1 cellular context compared by ENCODE assay signal in the genomic region with DNA sequence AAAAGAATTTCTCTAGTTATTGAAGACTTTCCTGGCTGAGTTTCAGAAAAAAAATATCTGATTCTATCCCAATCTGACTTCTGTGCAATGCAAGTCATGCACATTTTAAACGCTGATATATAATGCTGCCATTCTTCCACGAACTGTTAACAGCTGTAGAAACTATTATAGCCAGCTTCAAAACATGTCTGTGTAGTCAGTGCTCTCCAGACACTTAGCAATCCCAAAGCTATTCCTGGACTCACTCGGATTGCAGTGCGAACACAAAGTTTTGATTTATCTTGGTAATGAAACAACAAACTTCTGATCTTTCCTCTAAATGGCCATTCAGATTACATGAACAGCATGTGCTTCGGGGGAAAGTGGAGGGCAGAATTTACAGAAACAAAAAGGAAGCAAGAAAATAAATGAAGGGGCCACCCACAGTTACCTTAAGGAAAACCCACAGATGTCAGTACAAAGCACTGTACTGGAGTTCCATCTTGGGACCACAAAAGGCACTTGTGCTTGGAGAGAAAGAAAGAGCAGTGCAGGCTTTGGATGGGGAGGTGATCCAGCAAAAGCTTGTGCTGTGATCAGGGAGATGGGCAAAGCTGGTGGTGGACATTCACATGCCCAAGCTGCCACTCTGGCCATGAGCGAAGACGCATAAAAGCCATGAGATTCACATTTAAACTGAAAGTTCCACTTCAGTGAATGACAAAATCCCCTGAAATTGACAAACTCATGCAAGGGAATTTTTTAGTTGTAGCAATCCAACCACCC.
A peak's percentile ranks its signal among the peaks of the same experiment; 100 is the strongest.
TF ChIP-seq lines count a peak whose summit lies in the region.

No MANE protein-coding gene starts in this region.

TF ChIP-seq in GM12878, 131 proteins besides CTCF, POLR2A, EP300 and RAD21:
- TF ChIP-seq NFIC (IDR thresholded peaks at IDR 0.05; ENCODE audit: low read depth, low read length) = peak; percentile 80; the same call in 1 of the 2 replicates
- TF ChIP-seq, protein P1, sequence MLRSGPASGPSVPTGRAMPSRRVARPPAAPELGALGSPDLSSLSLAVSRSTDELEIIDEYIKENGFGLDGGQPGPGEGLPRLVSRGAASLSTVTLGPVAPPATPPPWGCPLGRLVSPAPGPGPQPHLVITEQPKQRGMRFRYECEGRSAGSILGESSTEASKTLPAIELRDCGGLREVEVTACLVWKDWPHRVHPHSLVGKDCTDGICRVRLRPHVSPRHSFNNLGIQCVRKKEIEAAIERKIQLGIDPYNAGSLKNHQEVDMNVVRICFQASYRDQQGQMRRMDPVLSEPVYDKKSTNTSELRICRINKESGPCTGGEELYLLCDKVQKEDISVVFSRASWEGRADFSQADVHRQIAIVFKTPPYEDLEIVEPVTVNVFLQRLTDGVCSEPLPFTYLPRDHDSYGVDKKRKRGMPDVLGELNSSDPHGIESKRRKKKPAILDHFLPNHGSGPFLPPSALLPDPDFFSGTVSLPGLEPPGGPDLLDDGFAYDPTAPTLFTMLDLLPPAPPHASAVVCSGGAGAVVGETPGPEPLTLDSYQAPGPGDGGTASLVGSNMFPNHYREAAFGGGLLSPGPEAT (IDR thresholded peaks at IDR 0.05; ENCODE audit: low read depth) = peak; percentile 40; the same call in 1 of the 2 replicates
- no peak for TF ChIP-seq JUND (IDR thresholded peaks at IDR 0.05; ENCODE audit: low read depth, low read length)
- TF ChIP-seq ZNF384 (IDR thresholded peaks at IDR 0.05; ENCODE audit: borderline replicate concordance, low read depth, low read length) = no peak
- TF ChIP-seq DPF2 (IDR thresholded peaks at IDR 0.05) = no peak
- no peak for TF ChIP-seq CHD4 (IDR thresholded peaks at IDR 0.05)
- no peak for TF ChIP-seq ZSCAN29 (IDR thresholded peaks at IDR 0.05)
- TF ChIP-seq MTA2 (IDR thresholded peaks at IDR 0.05; ENCODE audit: low read depth) = 0 out of 2 replicates have a peak, but pooled peaks have one; percentile 16
- peak; percentile 51; the same call in 1 of the 2 replicates for TF ChIP-seq PAX5 (IDR thresholded peaks at IDR 0.05; ENCODE audit: borderline replicate concordance, low read depth, low read length)
- TF ChIP-seq IKZF2 (IDR thresholded peaks at IDR 0.05) = peak in 1 of 2 experiments; percentile 53; a peak in 1 of 4 replicates
- peak; percentile 6; the same call in 1 of the 2 replicates for TF ChIP-seq SMC3 (IDR thresholded peaks at IDR 0.05; ENCODE audit: borderline replicate concordance, low read length)
- TF ChIP-seq POLR2AphosphoS5 (IDR thresholded peaks at IDR 0.05; ENCODE audit: low read length) = peak; percentile 58; the same call in 1 of the 2 replicates
- no peak for TF ChIP-seq RFX5 (IDR thresholded peaks at IDR 0.05; ENCODE audit: low read depth, low read length)
- TF ChIP-seq WRNIP1 (IDR thresholded peaks at IDR 0.05; ENCODE audit: borderline replicate concordance, low read depth, low read length) = no peak
- peak; percentile 57 for TF ChIP-seq EED (IDR thresholded peaks at IDR 0.05; ENCODE audit: low read depth)
- no peak for TF ChIP-seq SUPT20H (IDR thresholded peaks at IDR 0.05; ENCODE audit: borderline replicate concordance, control insufficient read depth, low read depth, low read length)
- TF ChIP-seq BACH1 (IDR thresholded peaks at IDR 0.05; ENCODE audit: borderline replicate concordance) = no peak
- TF ChIP-seq BMI1 (IDR thresholded peaks at IDR 0.05; ENCODE audit: borderline replicate concordance) = no peak
- peak; percentile 45; the same call in 1 of the 2 replicates for TF ChIP-seq RUNX3 (IDR thresholded peaks at IDR 0.05; ENCODE audit: low read length)
- TF ChIP-seq FOS (IDR thresholded peaks at IDR 0.05; ENCODE audit: borderline replicate concordance, extremely low read depth, insufficient read length) = no peak
- TF ChIP-seq YY1 (IDR thresholded peaks at IDR 0.05; ENCODE audit: low read depth, low read length) = peak; percentile 38; the same call in 1 of the 2 replicates
- TF ChIP-seq ZBED1 (IDR thresholded peaks at IDR 0.05; ENCODE audit: borderline replicate concordance) = no peak
- TF ChIP-seq IKZF1 (conservative IDR thresholded peaks at IDR 0.05) = peak; percentile 64
- TF ChIP-seq, protein P2, sequence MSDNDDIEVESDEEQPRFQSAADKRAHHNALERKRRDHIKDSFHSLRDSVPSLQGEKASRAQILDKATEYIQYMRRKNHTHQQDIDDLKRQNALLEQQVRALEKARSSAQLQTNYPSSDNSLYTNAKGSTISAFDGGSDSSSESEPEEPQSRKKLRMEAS (IDR thresholded peaks at IDR 0.05; ENCODE audit: low read depth, low read length) = 0 out of 2 replicates have a peak, but pooled peaks have one; percentile 23
- TF ChIP-seq PKNOX1 (IDR thresholded peaks at IDR 0.05) = 0 out of 2 replicates have a peak, but pooled peaks have one; percentile 25
- TF ChIP-seq MYC (IDR thresholded peaks at IDR 0.05; ENCODE audit: insufficient read depth, insufficient read length, insufficient replicate concordance, low read length, severe bottlenecking) = no peak
- no peak for TF ChIP-seq ASH2L (IDR thresholded peaks at IDR 0.05; ENCODE audit: borderline replicate concordance, low read depth)
- TF ChIP-seq, protein P3, sequence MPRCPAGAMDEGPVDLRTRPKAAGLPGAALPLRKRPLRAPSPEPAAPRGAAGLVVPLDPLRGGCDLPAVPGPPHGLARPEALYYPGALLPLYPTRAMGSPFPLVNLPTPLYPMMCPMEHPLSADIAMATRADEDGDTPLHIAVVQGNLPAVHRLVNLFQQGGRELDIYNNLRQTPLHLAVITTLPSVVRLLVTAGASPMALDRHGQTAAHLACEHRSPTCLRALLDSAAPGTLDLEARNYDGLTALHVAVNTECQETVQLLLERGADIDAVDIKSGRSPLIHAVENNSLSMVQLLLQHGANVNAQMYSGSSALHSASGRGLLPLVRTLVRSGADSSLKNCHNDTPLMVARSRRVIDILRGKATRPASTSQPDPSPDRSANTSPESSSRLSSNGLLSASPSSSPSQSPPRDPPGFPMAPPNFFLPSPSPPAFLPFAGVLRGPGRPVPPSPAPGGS (IDR thresholded peaks at IDR 0.05; ENCODE audit: borderline replicate concordance, insufficient read depth, low read depth, low read length, poor library complexity, severe bottlenecking) = peak; percentile 44
- peak; percentile 68 for TF ChIP-seq ZNF687 (IDR thresholded peaks at IDR 0.05)
